ENCODE assay signal across 1 cellular context in genomic region chr5:138542956-138543729, GRCh38.
TF ChIP-seq lines count a peak whose summit lies in the region.

TSS of gene ETF1 (minus strand) at chr5:138543236. CDS start at chr5:138542918, 318 bp downstream.

TF ChIP-seq in HEK293, 187 proteins besides CTCF, POLR2A, EP300 and RAD21 (continued from another document and continues in another):
- TF ChIP-seq ZNF518A (tag by site-specific recombination; conservative IDR thresholded peaks at IDR 0.05; ENCODE audit: low read depth) (peak; percentile 78), KLF1 (tag by site-specific recombination; IDR thresholded peaks at IDR 0.05) (peak; percentile 64), ZNF561 (tag by site-specific recombination; IDR thresholded peaks at IDR 0.05; ENCODE audit: borderline replicate concordance) (peak; percentile 63; the same call in 1 of the 2 replicates), ZNF398 (tag by site-specific recombination; IDR thresholded peaks at IDR 0.05) (peak; percentile 31; the same call in 1 of the 2 replicates), ZNF146 (tag by site-specific recombination; IDR thresholded peaks at IDR 0.05) (0 out of 2 replicates have a peak, but pooled peaks have one; percentile 27), ZSCAN4 (tag by site-specific recombination; IDR thresholded peaks at IDR 0.05) (0 out of 2 replicates have a peak, but pooled peaks have one; percentile 38), ZNF629 (tag by site-specific recombination; IDR thresholded peaks at IDR 0.05) (peak; percentile 100), INSM2 (tag by site-specific recombination; IDR thresholded peaks at IDR 0.05) (peak; percentile 88; the same call in 1 of the 2 replicates), ZNF148 (tag by site-specific recombination; IDR thresholded peaks at IDR 0.05; ENCODE audit: borderline replicate concordance) (no peak), ZNF423 (tag by site-specific recombination; IDR thresholded peaks at IDR 0.05) (peak; percentile 85), PRDM4 (tag by site-specific recombination; IDR thresholded peaks at IDR 0.05) (peak; percentile 24; the same call in 1 of the 2 replicates), ZNF433 (tag by site-specific recombination; IDR thresholded peaks at IDR 0.05; ENCODE audit: low read depth) (no peak), ZNF558 (tag by site-specific recombination; IDR thresholded peaks at IDR 0.05) (no peak), ZNF335 (tag by site-specific recombination; conservative IDR thresholded peaks at IDR 0.05) (peak; percentile 83), ZNF624 (tag by site-specific recombination; IDR thresholded peaks at IDR 0.05) (no peak), ZNF18 (tag by site-specific recombination; IDR thresholded peaks at IDR 0.05) (0 out of 2 replicates have a peak, but pooled peaks have one; percentile 15), YY2 (tag by site-specific recombination; IDR thresholded peaks at IDR 0.05) (peak; percentile 88), ZNF639 (tag by site-specific recombination; IDR thresholded peaks at IDR 0.05) (peak; percentile 27; the same call in 1 of the 2 replicates), ZIC2 (tag by site-specific recombination; IDR thresholded peaks at IDR 0.05) (peak; percentile 80), SETDB1 (IDR thresholded peaks at IDR 0.05; ENCODE audit: insufficient read length, low read length) (no peak), ZNF221 (tag by site-specific recombination; IDR thresholded peaks at IDR 0.05; ENCODE audit: borderline replicate concordance) (no peak), ZNF768 (tag by site-specific recombination; IDR thresholded peaks at IDR 0.05) (no peak), ZNF747 (tag by site-specific recombination; IDR thresholded peaks at IDR 0.05) (no peak), ATF2 (tag by site-specific recombination; IDR thresholded peaks at IDR 0.05; ENCODE audit: low read depth) (peak; percentile 93), ZBTB26 (tag by site-specific recombination; optimal IDR thresholded peaks at IDR 0.05) (peak; percentile 46)
